17 cellular contexts compared by ENCODE assay signal in the genomic region with DNA sequence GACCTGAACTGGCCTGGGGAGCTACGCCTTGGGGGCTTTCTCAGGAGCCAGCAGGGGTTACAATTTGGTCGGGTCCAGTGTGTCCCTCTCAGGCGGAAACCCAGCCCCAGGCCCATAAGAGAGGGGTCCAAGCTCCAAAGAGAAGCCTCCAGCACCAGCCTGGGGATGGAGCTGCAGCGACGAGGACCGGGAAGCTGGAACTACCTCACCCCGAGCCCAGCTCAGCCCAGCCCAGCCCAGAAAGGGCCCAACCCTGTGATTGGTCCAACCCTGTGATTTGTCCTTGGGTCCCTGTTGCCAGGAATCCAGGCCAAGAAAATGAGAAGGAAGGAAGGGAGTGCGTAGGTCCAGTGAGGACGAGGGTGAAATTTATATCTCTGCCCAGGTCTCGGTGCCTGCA. TPM values are rescaled to one million over a fixed set of nuclear protein-coding genes. Genes with fewer than 3 reads are reported as not detected.
DNase-seq lines count a peak whose midpoint lies in the region; ATAC-seq and TF ChIP-seq lines count a peak whose summit lies in the region.
"Had no signal": no experiment of that assay in that cellular context is flagged by ENCODE, and none has a peak within 500 bp of the region (broad histone marks: within the 10 kb centered on the region; RNA-seq: fewer than 3 reads in every experiment).

No MANE protein-coding gene starts in this region.

- H3K27me3 Mint-ChIP-seq in CD8-positive, alpha-beta T cell (ENCODE audit: low read depth): peaks cover 31% of the 10 kb centered on the region
- H3K27me3 Mint-ChIP-seq in T-helper 17 cell: peaks cover 38% of the 10 kb centered on the region
- peaks cover 95% of the 10 kb centered on the region for H3K27me3 Mint-ChIP-seq in nephron (ENCODE audit: low read depth)
- peaks cover 51% of the 10 kb centered on the region for H3K27me3 Mint-ChIP-seq in activated CD4-positive, alpha-beta T cell treated with anti-CD3 and anti-CD28 coated beads for 36 hours

- no peak overlapping the region for H3K4me3 ChIP-seq in CD8-positive, alpha-beta T cell (ENCODE audit: low read depth, low read length)
- peak overlapping the region; percentile 39 for H3K4me3 ChIP-seq in left ventricle myocardium inferior
- H3K4me3 ChIP-seq: GM12878 had no signal

- intact Hi-C loops in CD8-positive, alpha-beta T cell (cut with DNase I, micrococcal nuclease): no loop called here
- intact Hi-C loops in left ventricle myocardium inferior (cut with micrococcal nuclease): no loop called here
- intact Hi-C loops in activated CD4-positive, alpha-beta T cell treated with anti-CD3 and anti-CD28 coated beads for 36 hours (cut with DNase I, micrococcal nuclease): no loop called here

- no peak for ATAC-seq in CD8-positive, alpha-beta T cell
- no peak for ATAC-seq in T-helper 17 cell
- ATAC-seq in activated CD4-positive, alpha-beta T cell treated with anti-CD3 and anti-CD28 coated beads for 36 hours: no peak
- ATAC-seq: activated T-cell treated with anti-CD3 and anti-CD28 coated beads, Interleukin-2, amount 50 U/mL, for 72 hours; GM12878 had no signal

- no peaks in the 10 kb centered on the region for H3K36me3 ChIP-seq in CD8-positive, alpha-beta T cell (ENCODE audit: insufficient read depth, low read length)
- H3K36me3 ChIP-seq in left ventricle myocardium inferior: no peaks in the 10 kb centered on the region

- H3K4me1 ChIP-seq in CD8-positive, alpha-beta T cell (ENCODE audit: insufficient read depth, low read length): peaks cover 9% of the 10 kb centered on the region
- H3K4me1 ChIP-seq in left ventricle myocardium inferior: no peaks in the 10 kb centered on the region

- no peaks in the 10 kb centered on the region for H3K36me3 Mint-ChIP-seq in CD8-positive, alpha-beta T cell
- H3K36me3 Mint-ChIP-seq in T-helper 17 cell (ENCODE audit: low read depth) (peaks cover 2% of the 10 kb centered on the region), nephron (ENCODE audit: low read depth) (no peaks in the 10 kb centered on the region)
- no peaks in the 10 kb centered on the region for H3K36me3 Mint-ChIP-seq in activated CD4-positive, alpha-beta T cell treated with anti-CD3 and anti-CD28 coated beads for 36 hours (ENCODE audit: low read depth)

- POLR2A ChIA-PET in CD8-positive, alpha-beta T cell (lab: Charles Lee): interaction anchor here (0.6 kb wide), 1 partner anchor 39 kb away, joined by 6 read pairs; no protein-coding TSS in a partner anchor
- POLR2A ChIA-PET in activated CD4-positive, alpha-beta T cell treated with anti-CD3 and anti-CD28 coated beads for 36 hours (lab: Charles Lee): no interaction called here

- H3K4me3 Mint-ChIP-seq in CD8-positive, alpha-beta T cell: peak overlapping the region; percentile 53
- H3K4me3 Mint-ChIP-seq in T-helper 17 cell: peak overlapping the region; percentile 79
- H3K4me3 Mint-ChIP-seq in nephron: peak overlapping the region; percentile 11 to 68 (median 41)
- no peak overlapping the region for H3K4me3 Mint-ChIP-seq in activated CD4-positive, alpha-beta T cell treated with anti-CD3 and anti-CD28 coated beads for 36 hours
- H3K4me3 Mint-ChIP-seq: activated B cell treated with CpG ODN at 0.5 μM for 24 hours had no signal

- H3K27me3 ChIP-seq in CD8-positive, alpha-beta T cell (ENCODE audit: insufficient read depth, low read length): peaks cover 9% of the 10 kb centered on the region
- H3K27me3 ChIP-seq in left ventricle myocardium inferior (ENCODE audit: low read depth): peaks cover 96% of the 10 kb centered on the region

- CTCF ChIA-PET in CD8-positive, alpha-beta T cell (lab: Charles Lee): interaction anchor here (0.5 to 1.0 kb wide), 2 partner anchors 12 to 55 kb away, joined by 4 read pairs; no protein-coding TSS in a partner anchor
- CTCF ChIA-PET in activated CD4-positive, alpha-beta T cell treated with anti-CD3 and anti-CD28 coated beads for 36 hours (lab: Charles Lee): interaction anchor here (1.2 kb wide), 1 partner anchor 13 kb away, joined by 3 read pairs; no protein-coding TSS in a partner anchor

- no peaks in the 10 kb centered on the region for H3K9me3 ChIP-seq in CD8-positive, alpha-beta T cell (ENCODE audit: low read length)
- no peaks in the 10 kb centered on the region for H3K9me3 ChIP-seq in T-helper 17 cell (ENCODE audit: control insufficient read depth, low read length, poor library complexity, severe bottlenecking)
- peaks cover 9% of the 10 kb centered on the region for H3K9me3 ChIP-seq in left ventricle myocardium inferior (replicated peaks)

- no peak for DNase-seq in CD8-positive, alpha-beta T cell
- DNase-seq in T-helper 17 cell: no peak
- DNase-seq in left ventricle myocardium inferior: peak; percentile 34
- DNase-seq in effector CD8-positive, alpha-beta T cell (lab: John Stamatoyannopoulos, UW): no peak
- DNase-seq in stimulated activated CD4-positive, alpha-beta T cell treated with anti-CD3 and anti-CD28 coated beads, Interleukin-15, amount 100 ng/mL, for 24 hours: no peak
- no peak for DNase-seq in DMS153 treated with DMSO at 0.1 percent for 48 hours (lab: John Stamatoyannopoulos, UW; ENCODE audit: unreplicated experiment)
- no peak for DNase-seq in activated CD4-positive, alpha-beta T cell treated with anti-CD3 and anti-CD28 coated beads for 36 hours
- DNase-seq: activated B cell treated with CpG ODN at 0.5 μM for 24 hours; activated T-cell treated with anti-CD3 and anti-CD28 coated beads, Interleukin-2, amount 50 U/mL, for 72 hours; hippocampal formation; NCI-H1436; NCI-H510A; SW 1271 had no signal

- peaks cover 7% of the 10 kb centered on the region for H3K4me1 Mint-ChIP-seq in CD8-positive, alpha-beta T cell (ENCODE audit: low read depth)
- peaks cover 4% of the 10 kb centered on the region for H3K4me1 Mint-ChIP-seq in T-helper 17 cell
- peaks cover 3% of the 10 kb centered on the region for H3K4me1 Mint-ChIP-seq in nephron
- H3K4me1 Mint-ChIP-seq in activated CD4-positive, alpha-beta T cell treated with anti-CD3 and anti-CD28 coated beads for 36 hours: peaks cover 12% of the 10 kb centered on the region

- peaks cover 6% of the 10 kb centered on the region for H3K9me3 Mint-ChIP-seq in CD8-positive, alpha-beta T cell
- H3K9me3 Mint-ChIP-seq in nephron: peaks cover 3% of the 10 kb centered on the region
- no peaks in the 10 kb centered on the region for H3K9me3 Mint-ChIP-seq in activated CD4-positive, alpha-beta T cell treated with anti-CD3 and anti-CD28 coated beads for 36 hours (ENCODE audit: low read depth)
- H3K9me3 Mint-ChIP-seq: activated T-cell treated with anti-CD3 and anti-CD28 coated beads, Interleukin-2, amount 50 U/mL, for 72 hours had no signal

- H3K27ac ChIP-seq in CD8-positive, alpha-beta T cell (ENCODE audit: low read depth, low read length): no peak overlapping the region
- H3K27ac ChIP-seq in left ventricle myocardium inferior (replicated peaks): no peak overlapping the region

- H3K27ac Mint-ChIP-seq in CD8-positive, alpha-beta T cell: no peak overlapping the region
- H3K27ac Mint-ChIP-seq in T-helper 17 cell: no peak overlapping the region
- H3K27ac Mint-ChIP-seq in nephron: no peak overlapping the region
- no peak overlapping the region for H3K27ac Mint-ChIP-seq in activated CD4-positive, alpha-beta T cell treated with anti-CD3 and anti-CD28 coated beads for 36 hours
- H3K27ac Mint-ChIP-seq: activated B cell treated with CpG ODN at 0.5 μM for 24 hours; activated T-cell treated with anti-CD3 and anti-CD28 coated beads, Interleukin-2, amount 50 U/mL, for 72 hours had no signal

- TF ChIP-seq CTCF in CD8-positive, alpha-beta T cell (IDR thresholded peaks at IDR 0.05): no peak
- TF ChIP-seq CTCF in left ventricle myocardium inferior (IDR thresholded peaks at IDR 0.05; ENCODE audit: borderline replicate concordance) (no peak), nephron (IDR thresholded peaks at IDR 0.05; ENCODE audit: unreplicated experiment in 3 of 3) (no peak)

RNA-seq across cellular contexts. Expression of a gene that starts 24.1 kb away (rescaled TPM):
- not detected for total RNA-seq in CD8-positive, alpha-beta T cell
- total RNA-seq in T-helper 17 cell (under 1 TPM in 1 of 2 donors, not detected in 1; 0.17 TPM), left ventricle myocardium inferior (not detected)
- total RNA-seq in activated CD4-positive, alpha-beta T cell treated with anti-CD3 and anti-CD28 coated beads for 36 hours: not detected
- total RNA-seq: activated T-cell treated with anti-CD3 and anti-CD28 coated beads, Interleukin-2, amount 50 U/mL, for 72 hours; ureter had no signal

RNA-seq across cellular contexts. Expression of a gene that starts 39.8 kb away (rescaled TPM):
- total RNA-seq in CD8-positive, alpha-beta T cell: not detected
- total RNA-seq in T-helper 17 cell (not detected), left ventricle myocardium inferior (7.0 TPM)
- total RNA-seq in activated CD4-positive, alpha-beta T cell treated with anti-CD3 and anti-CD28 coated beads for 36 hours: not detected
- total RNA-seq: activated T-cell treated with anti-CD3 and anti-CD28 coated beads, Interleukin-2, amount 50 U/mL, for 72 hours; pulmonary artery endothelial cell had no signal

RNA-seq across cellular contexts. Expression of a gene that starts 42.9 kb away (rescaled TPM):
- 1 to 10 TPM; 4.1 to 4.2 TPM for total RNA-seq in CD8-positive, alpha-beta T cell
- 10 to 100 TPM in 1 of 2 donors, 1 to 10 TPM in 1; 9.3 to 10.1 TPM for total RNA-seq in T-helper 17 cell
- 22.9 TPM for total RNA-seq in left ventricle myocardium inferior
- 1 to 10 TPM; 4.8 to 5.9 TPM for total RNA-seq in activated CD4-positive, alpha-beta T cell treated with anti-CD3 and anti-CD28 coated beads for 36 hours

RNA-seq across cellular contexts. Expression of a gene that starts 55.2 kb away (rescaled TPM):
- total RNA-seq in CD8-positive, alpha-beta T cell: not detected
- total RNA-seq in T-helper 17 cell: not detected
- 0.71 TPM for total RNA-seq in left ventricle myocardium inferior
- not detected for total RNA-seq in activated CD4-positive, alpha-beta T cell treated with anti-CD3 and anti-CD28 coated beads for 36 hours
- total RNA-seq: activated T-cell treated with anti-CD3 and anti-CD28 coated beads, Interleukin-2, amount 50 U/mL, for 72 hours; GM12878; pulmonary artery endothelial cell had no signal
